14 cellular contexts compared by ENCODE assay signal in the genomic region with DNA sequence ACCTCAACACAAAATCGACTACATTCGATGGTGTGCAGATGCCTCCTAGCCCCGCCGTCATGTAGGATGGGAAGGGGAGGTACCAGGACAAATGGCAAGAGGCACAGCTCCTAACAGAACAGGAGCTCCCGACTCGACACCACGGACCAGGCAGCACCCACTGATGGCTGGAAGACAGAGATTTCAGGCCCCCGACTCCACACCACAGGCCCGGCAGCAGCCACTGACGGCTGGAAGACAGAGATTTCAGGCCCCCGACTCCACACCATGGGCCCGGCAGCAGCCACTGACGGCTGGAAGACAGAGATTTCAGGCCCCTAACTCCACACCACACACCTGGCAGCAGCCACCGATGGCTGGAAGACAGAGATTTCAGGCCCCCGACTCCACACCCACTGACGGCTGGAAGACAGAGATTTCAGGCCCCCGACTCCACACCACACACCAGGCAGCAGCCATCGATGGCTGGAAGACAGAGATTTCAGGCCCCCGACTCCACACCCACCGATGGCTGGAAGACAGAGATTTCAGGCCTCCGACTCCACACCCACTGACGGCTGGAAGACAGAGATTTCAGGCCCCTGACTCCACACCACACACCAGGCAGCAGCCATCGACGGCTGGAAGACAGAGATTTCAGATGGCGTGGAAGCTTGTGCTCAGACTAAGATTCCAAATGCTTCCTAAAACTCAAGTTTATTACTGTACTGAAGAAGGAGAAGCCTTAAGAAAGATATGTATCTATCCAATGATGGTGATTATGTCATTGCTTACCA.
A peak's percentile ranks its signal among the peaks of the same experiment; 100 is the strongest.
DNase-seq lines count a peak whose midpoint lies in the region; ATAC-seq and TF ChIP-seq lines count a peak whose summit lies in the region.
"Had no signal": no experiment of that assay in that cellular context is flagged by ENCODE, and none has a peak within 500 bp of the region (broad histone marks: within the 10 kb centered on the region; RNA-seq: fewer than 3 reads in every experiment).

No MANE protein-coding gene starts in this region.

- no peaks in the 10 kb centered on the region for H3K27me3 Mint-ChIP-seq in activated CD8-positive, alpha-beta memory T cell treated with anti-CD3 and anti-CD28 coated beads, Interleukin-2, amount 10 ng/mL, durations not matched to agents 7 days and 5 days
- H3K27me3 Mint-ChIP-seq in activated CD8-positive, alpha-beta T cell treated with anti-CD3 and anti-CD28 coated beads, Interleukin-2, amount 10 ng/mL, durations not matched to agents 7 days and 5 days (ENCODE audit: low read depth) = no peaks in the 10 kb centered on the region
- no peaks in the 10 kb centered on the region for H3K27me3 Mint-ChIP-seq in osteocyte (ENCODE audit: unreplicated experiment)

- POLR2A ChIA-PET in activated CD8-positive, alpha-beta T cell treated with anti-CD3 and anti-CD28 coated beads, Interleukin-2, amount 10 ng/mL, durations not matched to agents 7 days and 5 days (lab: Charles Lee) = no interaction called here

- CTCF ChIA-PET in activated CD8-positive, alpha-beta memory T cell treated with anti-CD3 and anti-CD28 coated beads, Interleukin-2, amount 10 ng/mL, durations not matched to agents 7 days and 5 days (lab: Charles Lee) = interaction anchor here (1.3 kb wide), 1 partner anchor 118 kb away, joined by 4 read pairs; no protein-coding TSS in a partner anchor
- CTCF ChIA-PET in activated CD8-positive, alpha-beta T cell treated with anti-CD3 and anti-CD28 coated beads, Interleukin-2, amount 10 ng/mL, durations not matched to agents 7 days and 5 days (lab: Charles Lee) = interaction anchor here (1.4 kb wide), 1 partner anchor 19 kb away, joined by 5 read pairs; no protein-coding TSS in a partner anchor

- H3K36me3 Mint-ChIP-seq in activated CD8-positive, alpha-beta memory T cell treated with anti-CD3 and anti-CD28 coated beads, Interleukin-2, amount 10 ng/mL, durations not matched to agents 7 days and 5 days = peaks cover 8% of the 10 kb centered on the region
- H3K36me3 Mint-ChIP-seq in activated CD8-positive, alpha-beta T cell treated with anti-CD3 and anti-CD28 coated beads, Interleukin-2, amount 10 ng/mL, durations not matched to agents 7 days and 5 days (ENCODE audit: low read depth) = peaks cover 21% of the 10 kb centered on the region
- H3K36me3 Mint-ChIP-seq in osteocyte (ENCODE audit: unreplicated experiment) = peaks cover 5% of the 10 kb centered on the region

- no peak for ATAC-seq in activated CD8-positive, alpha-beta memory T cell treated with anti-CD3 and anti-CD28 coated beads, Interleukin-2, amount 10 ng/mL, durations not matched to agents 7 days and 5 days
- ATAC-seq in GM21717 (IDR thresholded peaks at IDR 0.05; ENCODE audit: unreplicated experiment) = peak; percentile 5
- ATAC-seq in activated CD8-positive, alpha-beta T cell treated with anti-CD3 and anti-CD28 coated beads, Interleukin-2, amount 10 ng/mL, durations not matched to agents 7 days and 5 days = peak; percentile 12
- ATAC-seq: A549 had no signal

- H3K4me1 Mint-ChIP-seq in activated CD8-positive, alpha-beta memory T cell treated with anti-CD3 and anti-CD28 coated beads, Interleukin-2, amount 10 ng/mL, durations not matched to agents 7 days and 5 days = peaks cover 26% of the 10 kb centered on the region
- H3K4me1 Mint-ChIP-seq in activated CD8-positive, alpha-beta T cell treated with anti-CD3 and anti-CD28 coated beads, Interleukin-2, amount 10 ng/mL, durations not matched to agents 7 days and 5 days (ENCODE audit: low read depth) = peaks cover 25% of the 10 kb centered on the region
- no peaks in the 10 kb centered on the region for H3K4me1 Mint-ChIP-seq in osteocyte (ENCODE audit: unreplicated experiment)

- no peak for TF ChIP-seq CTCF in osteocyte (IDR thresholded peaks at IDR 0.05)

- DNase-seq in activated CD8-positive, alpha-beta memory T cell treated with anti-CD3 and anti-CD28 coated beads, Interleukin-2, amount 10 ng/mL, durations not matched to agents 7 days and 5 days = peak; percentile 22
- no peak for DNase-seq in activated CD8-positive, alpha-beta memory T cell treated with anti-CD3 and anti-CD28 coated beads, Interleukin-2, amount 50 U/mL, for 48 hours
- DNase-seq in activated CD8-positive, alpha-beta T cell treated with anti-CD3 and anti-CD28 coated beads, Interleukin-2, amount 10 ng/mL, durations not matched to agents 7 days and 5 days = no peak
- DNase-seq in osteocyte (ENCODE audit: extremely low spot score, unreplicated experiment) (peak; percentile 72), RKO (ENCODE audit: low spot score) (no peak), NCI-H774 (lab: John Stamatoyannopoulos, UW) (no peak), LoVo (ENCODE audit: low spot score) (no peak)
- DNase-seq: HFFc6; mammary epithelial cell; NCI-H2081; right lobe of liver; stimulated activated CD4-positive, alpha-beta T cell treated with anti-CD3 and anti-CD28 coated beads, Interleukin-4, amount 100 ng/mL, for 1 hour had no signal

- H3K27ac Mint-ChIP-seq in activated CD8-positive, alpha-beta memory T cell treated with anti-CD3 and anti-CD28 coated beads, Interleukin-2, amount 10 ng/mL, durations not matched to agents 7 days and 5 days = no peak overlapping the region
- no peak overlapping the region for H3K27ac Mint-ChIP-seq in activated CD8-positive, alpha-beta T cell treated with anti-CD3 and anti-CD28 coated beads, Interleukin-2, amount 10 ng/mL, durations not matched to agents 7 days and 5 days
- no peak overlapping the region for H3K27ac Mint-ChIP-seq in osteocyte (ENCODE audit: unreplicated experiment)
- H3K27ac Mint-ChIP-seq: HFFc6 had no signal

- no peak overlapping the region for H3K4me3 Mint-ChIP-seq in activated CD8-positive, alpha-beta memory T cell treated with anti-CD3 and anti-CD28 coated beads, Interleukin-2, amount 10 ng/mL, durations not matched to agents 7 days and 5 days
- H3K4me3 Mint-ChIP-seq in activated CD8-positive, alpha-beta T cell treated with anti-CD3 and anti-CD28 coated beads, Interleukin-2, amount 10 ng/mL, durations not matched to agents 7 days and 5 days = no peak overlapping the region
- no peak overlapping the region for H3K4me3 Mint-ChIP-seq in osteocyte (ENCODE audit: unreplicated experiment)
- H3K4me3 Mint-ChIP-seq: HFFc6 had no signal

- H3K9me3 Mint-ChIP-seq in activated CD8-positive, alpha-beta memory T cell treated with anti-CD3 and anti-CD28 coated beads, Interleukin-2, amount 10 ng/mL, durations not matched to agents 7 days and 5 days (ENCODE audit: low read depth) = no peaks in the 10 kb centered on the region
- no peaks in the 10 kb centered on the region for H3K9me3 Mint-ChIP-seq in activated CD8-positive, alpha-beta T cell treated with anti-CD3 and anti-CD28 coated beads, Interleukin-2, amount 10 ng/mL, durations not matched to agents 7 days and 5 days (ENCODE audit: insufficient read depth)
- no peaks in the 10 kb centered on the region for H3K9me3 Mint-ChIP-seq in osteocyte (ENCODE audit: unreplicated experiment)
- H3K9me3 Mint-ChIP-seq: HFFc6 had no signal

Comparison
In these comparisons a context has a peak if more than half of its experiments do, and no peak if none do; other contexts are left out.
1. DNase-seq: peak in activated CD8-positive, alpha-beta memory T cell treated with anti-CD3 and anti-CD28 coated beads, Interleukin-2, amount 10 ng/mL, durations not matched to agents 7 days and 5 days (single experiment) and osteocyte (single experiment); none in activated CD8-positive, alpha-beta memory T cell treated with anti-CD3 and anti-CD28 coated beads, Interleukin-2, amount 50 U/mL, for 48 hours (single experiment), activated CD8-positive, alpha-beta T cell treated with anti-CD3 and anti-CD28 coated beads, Interleukin-2, amount 10 ng/mL, durations not matched to agents 7 days and 5 days (single experiment), RKO (single experiment), NCI-H774 (single experiment) and LoVo (single experiment).